8 cellular contexts compared by ENCODE assay signal in genomic region chr6:151440930-151441329, GRCh38. TPM values are rescaled to one million over a fixed set of nuclear protein-coding genes. Genes with fewer than 3 reads are reported as not detected.
A peak's percentile ranks its signal among the peaks of the same experiment; 100 is the strongest.
DNase-seq lines count a peak whose midpoint lies in the region; ATAC-seq and TF ChIP-seq lines count a peak whose summit lies in the region.

No MANE protein-coding gene starts in this region.

- H3K27ac ChIP-seq in dorsolateral prefrontal cortex (peak overlapping the region in 7 of 59 donors; percentile 1 to 34 (median 8)), substantia nigra (ENCODE audit: low read depth, low read length, poor library complexity, severe bottlenecking) (no peak overlapping the region)

- H3K27ac Mint-ChIP-seq in activated CD4-positive, alpha-beta T cell treated with anti-CD3 and anti-CD28 coated beads for 36 hours = peak overlapping the region; percentile 12
- no peak overlapping the region for H3K27ac Mint-ChIP-seq in activated CD4-positive, alpha-beta T cell treated with anti-CD3 and anti-CD28 coated beads, Interleukin-2, amount 10 ng/mL, durations not matched to agents 24 days and 14 days
- H3K27ac Mint-ChIP-seq in stimulated activated naive CD8-positive, alpha-beta T cell treated with anti-CD3 and anti-CD28 coated beads, Interleukin-15, amount 100 ng/mL, for 72 hours = no peak overlapping the region
- no peak overlapping the region for H3K27ac Mint-ChIP-seq in activated T-cell treated with anti-CD3 and anti-CD28 coated beads, Interleukin-2, amount 50 U/mL, for 24 hours

- H3K4me3 Mint-ChIP-seq in activated CD4-positive, alpha-beta T cell treated with anti-CD3 and anti-CD28 coated beads for 36 hours = no peak overlapping the region
- no peak overlapping the region for H3K4me3 Mint-ChIP-seq in activated CD4-positive, alpha-beta T cell treated with anti-CD3 and anti-CD28 coated beads, Interleukin-2, amount 10 ng/mL, durations not matched to agents 24 days and 14 days
- no peak overlapping the region for H3K4me3 Mint-ChIP-seq in stimulated activated naive CD8-positive, alpha-beta T cell treated with anti-CD3 and anti-CD28 coated beads, Interleukin-15, amount 100 ng/mL, for 72 hours
- no peak overlapping the region for H3K4me3 Mint-ChIP-seq in activated T-cell treated with anti-CD3 and anti-CD28 coated beads, Interleukin-2, amount 50 U/mL, for 24 hours

- peaks cover 14% of the 10 kb centered on the region for H3K36me3 Mint-ChIP-seq in activated CD4-positive, alpha-beta T cell treated with anti-CD3 and anti-CD28 coated beads for 36 hours (ENCODE audit: low read depth)
- H3K36me3 Mint-ChIP-seq in activated CD4-positive, alpha-beta T cell treated with anti-CD3 and anti-CD28 coated beads, Interleukin-2, amount 10 ng/mL, durations not matched to agents 24 days and 14 days (ENCODE audit: low read depth) = peaks cover 13% of the 10 kb centered on the region
- H3K36me3 Mint-ChIP-seq in activated T-cell treated with anti-CD3 and anti-CD28 coated beads, Interleukin-2, amount 50 U/mL, for 24 hours (ENCODE audit: low read depth) = peaks cover 80% of the 10 kb centered on the region

- no peak for DNase-seq in activated CD4-positive, alpha-beta T cell treated with anti-CD3 and anti-CD28 coated beads for 36 hours
- no peak for DNase-seq in activated CD4-positive, alpha-beta T cell treated with anti-CD3 and anti-CD28 coated beads, Interleukin-2, amount 10 ng/mL, durations not matched to agents 24 days and 14 days
- DNase-seq in dorsolateral prefrontal cortex (no peak), substantia nigra (lab: John Stamatoyannopoulos, UW) (no peak), RKO (ENCODE audit: low spot score) (no peak)
- DNase-seq in stimulated activated naive CD8-positive, alpha-beta T cell treated with anti-CD3 and anti-CD28 coated beads, Interleukin-15, amount 100 ng/mL, for 72 hours = no peak
- DNase-seq in activated T-cell treated with anti-CD3 and anti-CD28 coated beads, Interleukin-2, amount 50 U/mL, for 24 hours = no peak

- no peaks in the 10 kb centered on the region for H3K9me3 Mint-ChIP-seq in activated CD4-positive, alpha-beta T cell treated with anti-CD3 and anti-CD28 coated beads for 36 hours (ENCODE audit: low read depth)
- no peaks in the 10 kb centered on the region for H3K9me3 Mint-ChIP-seq in activated CD4-positive, alpha-beta T cell treated with anti-CD3 and anti-CD28 coated beads, Interleukin-2, amount 10 ng/mL, durations not matched to agents 24 days and 14 days
- no peaks in the 10 kb centered on the region for H3K9me3 Mint-ChIP-seq in stimulated activated naive CD8-positive, alpha-beta T cell treated with anti-CD3 and anti-CD28 coated beads, Interleukin-15, amount 100 ng/mL, for 72 hours
- no peaks in the 10 kb centered on the region for H3K9me3 Mint-ChIP-seq in activated T-cell treated with anti-CD3 and anti-CD28 coated beads, Interleukin-2, amount 50 U/mL, for 24 hours

- peak in 53 of 56 donors; percentile 28 to 75 (median 51) for TF ChIP-seq CTCF in dorsolateral prefrontal cortex (IDR thresholded peaks at IDR 0.05 in 54 of 56, conservative IDR thresholded peaks at IDR 0.05 in 2 of 56; ENCODE audit: low read depth in 1 of 56, partially characterized antibody in 56 of 56)

- CTCF ChIA-PET in activated CD4-positive, alpha-beta T cell treated with anti-CD3 and anti-CD28 coated beads for 36 hours (lab: Charles Lee) = interaction anchor here (0.6 to 2.2 kb wide), 6 partner anchors 11 to 805 kb away, joined by 3 to 10 read pairs (median 4); partner anchors contain the start of gene RMND1

- H3K4me3 ChIP-seq in dorsolateral prefrontal cortex = peak overlapping the region in 2 of 59 donors; percentile 1 to 2

- intact Hi-C loops in activated CD4-positive, alpha-beta T cell treated with anti-CD3 and anti-CD28 coated beads for 36 hours (cut with DNase I, micrococcal nuclease) = loop anchor here (2.0 to 5.0 kb wide), 2 partner anchors 34 to 36 kb away; no protein-coding TSS in a partner anchor
- intact Hi-C loops in activated CD4-positive, alpha-beta T cell treated with anti-CD3 and anti-CD28 coated beads, Interleukin-2, amount 10 ng/mL, durations not matched to agents 24 days and 14 days (cut with micrococcal nuclease) = loop anchor here (2.0 kb wide), 1 partner anchor 36 kb away; no protein-coding TSS in a partner anchor
- intact Hi-C loops in dorsolateral prefrontal cortex (cut with DNase I) = loop anchor here in 1 of 2 donors (5.0 to 10.0 kb wide), 2 partner anchors 36 to 684 kb away; no protein-coding TSS in a partner anchor

- no peaks in the 10 kb centered on the region for H3K27me3 ChIP-seq in dorsolateral prefrontal cortex

- H3K27me3 Mint-ChIP-seq in activated CD4-positive, alpha-beta T cell treated with anti-CD3 and anti-CD28 coated beads for 36 hours = no peaks in the 10 kb centered on the region
- no peaks in the 10 kb centered on the region for H3K27me3 Mint-ChIP-seq in activated CD4-positive, alpha-beta T cell treated with anti-CD3 and anti-CD28 coated beads, Interleukin-2, amount 10 ng/mL, durations not matched to agents 24 days and 14 days
- no peaks in the 10 kb centered on the region for H3K27me3 Mint-ChIP-seq in stimulated activated naive CD8-positive, alpha-beta T cell treated with anti-CD3 and anti-CD28 coated beads, Interleukin-15, amount 100 ng/mL, for 72 hours
- H3K27me3 Mint-ChIP-seq in activated T-cell treated with anti-CD3 and anti-CD28 coated beads, Interleukin-2, amount 50 U/mL, for 24 hours = no peaks in the 10 kb centered on the region

- peaks cover 26% of the 10 kb centered on the region for H3K4me1 Mint-ChIP-seq in activated CD4-positive, alpha-beta T cell treated with anti-CD3 and anti-CD28 coated beads for 36 hours
- peaks cover 15% of the 10 kb centered on the region for H3K4me1 Mint-ChIP-seq in activated CD4-positive, alpha-beta T cell treated with anti-CD3 and anti-CD28 coated beads, Interleukin-2, amount 10 ng/mL, durations not matched to agents 24 days and 14 days
- peaks cover 30% of the 10 kb centered on the region for H3K4me1 Mint-ChIP-seq in stimulated activated naive CD8-positive, alpha-beta T cell treated with anti-CD3 and anti-CD28 coated beads, Interleukin-15, amount 100 ng/mL, for 72 hours
- peaks cover 39% of the 10 kb centered on the region for H3K4me1 Mint-ChIP-seq in activated T-cell treated with anti-CD3 and anti-CD28 coated beads, Interleukin-2, amount 50 U/mL, for 24 hours (ENCODE audit: low read depth)

- POLR2A ChIA-PET in activated CD4-positive, alpha-beta T cell treated with anti-CD3 and anti-CD28 coated beads for 36 hours (lab: Charles Lee) = interaction anchor here (0.6 kb wide), 1 partner anchor 72 kb away, joined by 3 read pairs; no protein-coding TSS in a partner anchor

- ATAC-seq in activated CD4-positive, alpha-beta T cell treated with anti-CD3 and anti-CD28 coated beads for 36 hours = no peak
- ATAC-seq in HG03159 (IDR thresholded peaks at IDR 0.05; ENCODE audit: unreplicated experiment) = peak; percentile 47
- peak; percentile 37 for ATAC-seq in stimulated activated naive CD8-positive, alpha-beta T cell treated with anti-CD3 and anti-CD28 coated beads, Interleukin-15, amount 100 ng/mL, for 72 hours

RNA-seq across cellular contexts. Expression of gene RMND1, which starts 11.0 kb away (rescaled TPM):
- 10 to 100 TPM; 20.8 to 21.5 TPM for total RNA-seq in activated CD4-positive, alpha-beta T cell treated with anti-CD3 and anti-CD28 coated beads for 36 hours
- 22.2 and 22.9 TPM in 2 replicates for total RNA-seq in activated CD4-positive, alpha-beta T cell treated with anti-CD3 and anti-CD28 coated beads, Interleukin-2, amount 10 ng/mL, durations not matched to agents 24 days and 14 days
- total RNA-seq in dorsolateral prefrontal cortex = 10 to 100 TPM; 16.2 to 37.8 (median 25.1) TPM

RNA-seq across cellular contexts. Expression of gene ZBTB2, which starts 49.6 kb away (rescaled TPM):
- 10 to 100 TPM; 17.1 to 19.3 TPM for total RNA-seq in activated CD4-positive, alpha-beta T cell treated with anti-CD3 and anti-CD28 coated beads for 36 hours
- 21.4 and 22.2 TPM in 2 replicates for total RNA-seq in activated CD4-positive, alpha-beta T cell treated with anti-CD3 and anti-CD28 coated beads, Interleukin-2, amount 10 ng/mL, durations not matched to agents 24 days and 14 days
- 10 to 100 TPM in 7 of 120 experiments, 1 to 10 TPM in 113; 4.4 to 12.5 (median 7.1) TPM for total RNA-seq in dorsolateral prefrontal cortex

RNA-seq across cellular contexts. Expression of gene CCDC170, which starts 52.9 kb away (rescaled TPM):
- not detected for total RNA-seq in activated CD4-positive, alpha-beta T cell treated with anti-CD3 and anti-CD28 coated beads for 36 hours
- not detected in 2 replicates for total RNA-seq in activated CD4-positive, alpha-beta T cell treated with anti-CD3 and anti-CD28 coated beads, Interleukin-2, amount 10 ng/mL, durations not matched to agents 24 days and 14 days
- 10 to 100 TPM in 4 of 120 experiments, 1 to 10 TPM in 114, under 1 TPM in 2; 0.72 to 13.2 (median 3.1) TPM for total RNA-seq in dorsolateral prefrontal cortex
